ENCODE assay signal across 21 cellular contexts in genomic region chr6:117480651-117481050, GRCh38. TPM values are rescaled to one million over a fixed set of nuclear protein-coding genes. Genes with fewer than 3 reads are reported as not detected.
A peak's percentile ranks its signal among the peaks of the same experiment; 100 is the strongest.
DNase-seq lines count a peak whose midpoint lies in the region; ATAC-seq, FAIRE-seq and TF ChIP-seq lines count a peak whose summit lies in the region.
"Had no signal": no experiment of that assay in that cellular context is flagged by ENCODE, and none has a peak within 500 bp of the region (broad histone marks: within the 10 kb centered on the region; RNA-seq: fewer than 3 reads in every experiment).

No MANE protein-coding gene starts in this region.

- no peaks in the 10 kb centered on the region for H3K36me3 ChIP-seq in HepG2 (replicated peaks in 1 of 2; ENCODE audit: control insufficient read depth in 1 of 2, insufficient read depth in 2 of 2, low read length in 2 of 2)
- H3K36me3 ChIP-seq in right lobe of liver, result no peaks in the 10 kb centered on the region
- H3K36me3 ChIP-seq in Panc1 (ENCODE audit: control insufficient read depth, insufficient read depth, low read length), result no peaks in the 10 kb centered on the region

- no peaks in the 10 kb centered on the region for H3K9me3 ChIP-seq in HepG2 (ENCODE audit: low read length)
- H3K9me3 ChIP-seq in right lobe of liver, result no peaks in the 10 kb centered on the region
- H3K9me3 ChIP-seq in Panc1 (ENCODE audit: control insufficient read depth, insufficient read depth, low read depth, low read length), result no peaks in the 10 kb centered on the region
- H3K9me3 ChIP-seq: SK-N-SH had no signal

- H2AFZ ChIP-seq in HepG2 (ENCODE audit: low read length), result no peak overlapping the region

- TF ChIP-seq RAD21 in HepG2 (CRISPR knock-in tag; IDR thresholded peaks at IDR 0.05), result no peak

- in situ Hi-C loops in HepG2 (cut with HindIII; ENCODE audit: extremely low pct_ligation_motif_present, low pct_unique_long_range_greater_than_20kb) (loop anchor here (5.0 kb wide), 1 partner anchor 67 kb away; no protein-coding TSS in a partner anchor), Panc1 (cut with HindIII; ENCODE audit: low pct_unique_long_range_greater_than_20kb, low sequenced_read_pairs) (no loop called here)

- peak; percentile 59 for DNase-seq in HepG2 (ENCODE audit: low spot score)
- DNase-seq in right lobe of liver, result no peak
- no peak for DNase-seq in Panc1 (ENCODE audit: low read depth, low spot score)
- no peak for DNase-seq in kidney glomerular epithelial cell (lab: John Stamatoyannopoulos, UW)
- DNase-seq in GM19238 (ENCODE audit: insufficient read length, low spot score), result no peak
- no peak for DNase-seq in activated gamma-delta T cell (lab: John Stamatoyannopoulos, UW)
- DNase-seq: NCI-H1417 treated with DMSO at 0.1 percent for 48 hours, NCI-H2029, NCI-H2171 treated with DMSO at 0.1 percent for 48 hours, NCI-H446, NCI-H774, SHP77, SK-N-SH had no signal

- TF ChIP-seq POLR2A in HepG2 (IDR thresholded peaks at IDR 0.05; ENCODE audit: insufficient read depth in 1 of 2, low read depth in 2 of 2, low read length in 2 of 2), result no peak
- TF ChIP-seq POLR2A in right lobe of liver (IDR thresholded peaks at IDR 0.05), result no peak

- TF ChIP-seq CTCF in HepG2 (CRISPR knock-in tag; IDR thresholded peaks at IDR 0.05), result no peak
- TF ChIP-seq CTCF in right lobe of liver (IDR thresholded peaks at IDR 0.05), result no peak
- no peak for TF ChIP-seq CTCF in Panc1 (IDR thresholded peaks at IDR 0.05)
- TF ChIP-seq CTCF in nephron (IDR thresholded peaks at IDR 0.05; ENCODE audit: unreplicated experiment in 3 of 3), result no peak

- H4K20me1 ChIP-seq in HepG2 (ENCODE audit: insufficient read depth, low read length), result no peaks in the 10 kb centered on the region

- no peak overlapping the region for H3K27ac Mint-ChIP-seq in nephron
- H3K27ac Mint-ChIP-seq: CD4-positive, alpha-beta T cell had no signal

- CTCF ChIA-PET in HepG2 (lab: Yijun Ruan, JAX; ENCODE audit: low intra/inter-chr PET ratio, low total read pairs), result interaction anchor here (1.4 kb wide), 1 partner anchor 75 kb away, joined by 5 read pairs; no protein-coding TSS in a partner anchor
- CTCF ChIA-PET in Panc1 (lab: Charles Lee), result interaction anchor here (0.7 kb wide), 1 partner anchor 16 kb away, joined by 4 read pairs; no protein-coding TSS in a partner anchor

- WGBS in HepG2 (ENCODE audit: low lambda C conversion rate), result 28% methylated on average over 3 of the region's 3 CpGs
- 83% methylated on average over 3 of the region's 3 CpGs for WGBS in right lobe of liver (ENCODE audit: insufficient coverage, low coverage, low lambda C conversion rate, missing lambda C conversion rate)

- H3K27ac ChIP-seq in HepG2 (ENCODE audit: extremely low read length, insufficient read depth, low read length), result peak overlapping the region; percentile 91
- no peak overlapping the region for H3K27ac ChIP-seq in right lobe of liver
- H3K27ac ChIP-seq in Panc1 (ENCODE audit: low read length), result peak overlapping the region; percentile 58; the same call in 1 of the 2 replicates

- H3K27me3 ChIP-seq in HepG2 (ENCODE audit: control insufficient read depth in 1 of 2, insufficient read depth in 2 of 2, low read length in 2 of 2), result no peaks in the 10 kb centered on the region; a peak in 1 of 5 replicates
- no peaks in the 10 kb centered on the region for H3K27me3 ChIP-seq in right lobe of liver
- no peaks in the 10 kb centered on the region for H3K27me3 ChIP-seq in Panc1 (ENCODE audit: control insufficient read depth, insufficient read depth, low read length)

- H3K27me3 Mint-ChIP-seq in nephron (ENCODE audit: low read depth), result peaks cover 35% of the 10 kb centered on the region

- peak overlapping the region; percentile 99 for H3K4me2 ChIP-seq in HepG2 (ENCODE audit: low read depth, low read length)

- TF ChIP-seq EP300 in HepG2 (IDR thresholded peaks at IDR 0.05; ENCODE audit: low read depth in 2 of 2, low read length in 2 of 2) (no peak), HepG2 (CRISPR knock-in tag; IDR thresholded peaks at IDR 0.05; ENCODE audit: borderline replicate concordance) (no peak)

- intact Hi-C loops in HepG2 (cut with micrococcal nuclease; ENCODE audit: unreplicated experiment), result loop anchor here (1.0 to 10.0 kb wide), 4 partner anchors 26 to 1226 kb away; partner anchors contain the start of genes GOPC and TSPYL4
- intact Hi-C loops in right lobe of liver (cut with DNase I), result loop anchor here in 1 of 2 donors (5.0 kb wide), 1 partner anchor 72 kb away; no protein-coding TSS in a partner anchor
- intact Hi-C loops in Panc1 (cut with micrococcal nuclease; ENCODE audit: unreplicated experiment), result no loop called here

- FAIRE-seq in HepG2 (lab: Jason Lieb, UNC), result no peak
- FAIRE-seq: A204.1, GM12878, GM18507, H54, K562 had no signal

- ATAC-seq in HepG2, result no peak
- ATAC-seq in right lobe of liver, result no peak
- no peak for ATAC-seq in Panc1

- POLR2A ChIA-PET in HepG2 (lab: Yijun Ruan, JAX) (interaction anchor here (0.6 to 6.4 kb wide), 4 partner anchors 40 to 121 kb away, joined by 3 to 64 read pairs (median 5); partner anchors contain the start of gene GOPC), Panc1 (lab: Charles Lee) (no interaction called here)

- peaks cover 69% of the 10 kb centered on the region for H3K4me1 ChIP-seq in HepG2 (ENCODE audit: insufficient read depth, low read length)
- H3K4me1 ChIP-seq in right lobe of liver, result peaks cover 0 to 25% (median 8%) of the 10 kb centered on the region in 4 donors
- H3K4me1 ChIP-seq in Panc1 (ENCODE audit: control insufficient read depth, insufficient read depth, low read length), result peaks cover 29% of the 10 kb centered on the region

- H3K4me3 ChIP-seq in HepG2 (replicated peaks in 1 of 3; ENCODE audit: insufficient read depth in 1 of 3, low read depth in 2 of 3, low read length in 3 of 3) (peak overlapping the region; percentile 86 to 92 (median 91); a peak in 3 of 6 replicates), right lobe of liver (no peak overlapping the region), Panc1 (ENCODE audit: low read depth in 2 of 2, low read length in 2 of 2) (no peak overlapping the region)
- H3K4me3 ChIP-seq: GM12878 had no signal

- BruUV-seq in HepG2 (replicated peaks; lab: Mats Ljungman, UMichigan) (no TSS peak), Panc1 (replicated peaks; lab: Mats Ljungman, UMichigan) (no TSS peak)

- H3K9ac ChIP-seq in HepG2 (ENCODE audit: insufficient read depth, low read depth, low read length), result no peak overlapping the region
- H3K9ac ChIP-seq: SK-N-SH had no signal

- H3K4me3 Mint-ChIP-seq in nephron, result peak overlapping the region; percentile 8 to 57 (median 50)

- H3K9me3 Mint-ChIP-seq in nephron, result no peaks in the 10 kb centered on the region
- H3K9me3 Mint-ChIP-seq: CD4-positive, alpha-beta T cell had no signal

- H3K4me1 Mint-ChIP-seq in nephron, result peaks cover 11% of the 10 kb centered on the region

- no peaks in the 10 kb centered on the region for H3K36me3 Mint-ChIP-seq in nephron (ENCODE audit: low read depth)

- peaks cover 24% of the 10 kb centered on the region for H3K79me2 ChIP-seq in HepG2 (ENCODE audit: insufficient read depth, low read length)

RNA-seq across cellular contexts. Expression of gene DCBLD1, which starts 1.8 kb away (rescaled TPM):
- 26.0 and 41.5 TPM in 2 replicates for total RNA-seq in HepG2 (2016; rRNA removed; fragmentation: Illumina TruSeq; extraction: Trizol)
- total RNA-seq in HepG2 (2016; cell fraction: cytosol; rRNA removed; fragmentation: Illumina TruSeq; extraction: Trizol; ENCODE audit: low read depth), result 23.2 and 25.3 TPM in 2 replicates
- 20.4 and 37.6 TPM in 2 replicates for total RNA-seq in HepG2 (2016; cell fraction: insoluble cytoplasmic fraction; rRNA removed; fragmentation: Illumina TruSeq; extraction: Trizol)
- 25.3 and 27.7 TPM in 2 replicates for total RNA-seq in HepG2 (2016; cell fraction: membrane; rRNA removed; fragmentation: Illumina TruSeq; extraction: Trizol)
- total RNA-seq in HepG2 (2016; cell fraction: nucleus; rRNA removed; fragmentation: Illumina TruSeq; extraction: Trizol), result 42.3 and 54.4 TPM in 2 replicates
- 17.5 and 23.2 TPM in 2 replicates for polyA plus RNA-seq in HepG2 (2011; rRNA removed)
- 15.5 and 17.2 TPM in 2 replicates for polyA plus RNA-seq in HepG2 (2011; cell fraction: cytosol; rRNA removed)
- polyA plus RNA-seq in HepG2 (2011; cell fraction: nucleus; rRNA removed), result 27.8 and 35.0 TPM in 2 replicates
- polyA plus RNA-seq in HepG2 (2012), result 16.7 and 19.0 TPM in 2 replicates
- polyA plus RNA-seq in HepG2 (2016; cell fraction: cytosol; fragmentation: Illumina TruSeq; extraction: Trizol; ENCODE audit: low read depth), result 6.6 TPM in 2 replicates
- 17.6 TPM in 2 replicates for polyA plus RNA-seq in HepG2 (2016; cell fraction: insoluble cytoplasmic fraction; fragmentation: Illumina TruSeq; extraction: Trizol; ENCODE audit: low read depth)
- 12.8 and 13.8 TPM in 2 replicates for polyA plus RNA-seq in HepG2 (2016; cell fraction: membrane; fragmentation: Illumina TruSeq; extraction: Trizol; ENCODE audit: low read depth)
- polyA plus RNA-seq in HepG2 (2016; cell fraction: nucleus; fragmentation: Illumina TruSeq; extraction: Trizol; ENCODE audit: insufficient read depth, low read depth), result 82.1 and 89.2 TPM in 2 replicates
- 3.6 and 20.0 TPM in 2 replicates for polyA minus RNA-seq in HepG2 (2011; rRNA and poly(A)+ RNA removed; ENCODE audit: low replicate concordance)
- polyA minus RNA-seq in HepG2 (2011; cell fraction: cytosol; rRNA and poly(A)+ RNA removed), result 18.9 and 22.3 TPM in 2 replicates
- 44.4 and 61.2 TPM in 2 replicates for polyA minus RNA-seq in HepG2 (2011; cell fraction: nucleus; rRNA and poly(A)+ RNA removed)
- total RNA-seq in right lobe of liver, result 10 to 100 TPM in 4 of 6 experiments, 1 to 10 TPM in 2; 7.6 to 22.8 (median 10.8) TPM
- 29.0 TPM for total RNA-seq in Panc1 (2021; ENCODE audit: unreplicated experiment)
- polyA plus RNA-seq in Panc1 (2012; ENCODE audit: insufficient read length), result 20.1 TPM

RNA-seq across cellular contexts. Expression of gene ROS1, which starts 54.9 kb away (rescaled TPM):
- not detected in 2 replicates for total RNA-seq in HepG2 (2016; rRNA removed; fragmentation: Illumina TruSeq; extraction: Trizol)
- total RNA-seq in HepG2 (2016; cell fraction: cytosol; rRNA removed; fragmentation: Illumina TruSeq; extraction: Trizol; ENCODE audit: low read depth), result not detected in 2 replicates
- 0.02 TPM in 1 of 2 replicates, not detected in the other for total RNA-seq in HepG2 (2016; cell fraction: insoluble cytoplasmic fraction; rRNA removed; fragmentation: Illumina TruSeq; extraction: Trizol)
- total RNA-seq in HepG2 (2016; cell fraction: membrane; rRNA removed; fragmentation: Illumina TruSeq; extraction: Trizol), result not detected in 2 replicates
- not detected in 2 replicates for total RNA-seq in HepG2 (2016; cell fraction: nucleus; rRNA removed; fragmentation: Illumina TruSeq; extraction: Trizol)
- polyA plus RNA-seq in HepG2 (2011; rRNA removed), result not detected in 2 replicates
- not detected in 2 replicates for polyA plus RNA-seq in HepG2 (2011; cell fraction: cytosol; rRNA removed)
- polyA plus RNA-seq in HepG2 (2011; cell fraction: nucleus; rRNA removed), result 0.02 TPM in 1 of 2 replicates, not detected in the other
- polyA plus RNA-seq in HepG2 (2012), result not detected in 2 replicates
- polyA plus RNA-seq in HepG2 (2016; cell fraction: cytosol; fragmentation: Illumina TruSeq; extraction: Trizol; ENCODE audit: low read depth), result not detected in 2 replicates
- polyA plus RNA-seq in HepG2 (2016; cell fraction: insoluble cytoplasmic fraction; fragmentation: Illumina TruSeq; extraction: Trizol; ENCODE audit: low read depth), result not detected in 2 replicates
- polyA plus RNA-seq in HepG2 (2016; cell fraction: membrane; fragmentation: Illumina TruSeq; extraction: Trizol; ENCODE audit: low read depth), result not detected in 2 replicates
- polyA plus RNA-seq in HepG2 (2016; cell fraction: nucleus; fragmentation: Illumina TruSeq; extraction: Trizol; ENCODE audit: insufficient read depth, low read depth), result not detected in 2 replicates
- polyA minus RNA-seq in HepG2 (2011; rRNA and poly(A)+ RNA removed; ENCODE audit: low replicate concordance), result not detected in 2 replicates
- polyA minus RNA-seq in HepG2 (2011; cell fraction: cytosol; rRNA and poly(A)+ RNA removed), result not detected in 2 replicates
- under 0.01 TPM in 1 of 2 replicates, not detected in the other for polyA minus RNA-seq in HepG2 (2011; cell fraction: nucleus; rRNA and poly(A)+ RNA removed)
- total RNA-seq in right lobe of liver, result under 1 TPM in 3 of 6 experiments, not detected in 3; 0.07 to 0.12 (median 0.07) TPM
- total RNA-seq in Panc1 (2021; ENCODE audit: unreplicated experiment), result 0.10 TPM
- polyA plus RNA-seq in Panc1 (2012; ENCODE audit: insufficient read length), result not detected
- total RNA-seq: CD4-positive, alpha-beta T cell; OCI-LY7 had no signal
- polyA plus RNA-seq: K562 had no signal

Comparison
In these comparisons a context has a peak if more than half of its experiments do, and no peak if none do; other contexts are left out.
1. H3K27ac ChIP-seq: peak in HepG2 (single experiment) and Panc1 (single experiment); none in right lobe of liver (0 of 3).
2. H3K4me3 ChIP-seq: peak in HepG2 (3 of 3); none in right lobe of liver (0 of 3) and Panc1 (0 of 2).